Comparison of ENCODE assay signal across 21 cellular contexts in genomic region chr17:73351764-73352163, GRCh38.
"Had no signal": no experiment of that assay in that cellular context is flagged by ENCODE, and none has a peak within 500 bp of the region (broad histone marks: within the 10 kb centered on the region; RNA-seq: fewer than 3 reads in every experiment).

No MANE protein-coding gene starts in this region.

- ATAC-seq: K562 had no signal

- DNase-seq: Kasumi-1, MM.1S, NCI-H1092 treated with DMSO at 0.1 percent for 48 hours, NCI-H1436, NCI-H187, NCI-H2029, NCI-H2081 treated with DMSO at 0.1 percent for 48 hours, NCI-H2171, NCI-H226, NCI-H446, NCI-H510A, NCI-H524 treated with DMSO at 0.1 percent for 48 hours, NCI-H69, NCI-H774, RPMI8226, SHP77 had no signal

- H3K4me2 ChIP-seq: KMS-11 had no signal

- H3K9ac ChIP-seq: KMS-11 had no signal

- FAIRE-seq: HTR-8/SVneo, K562, RCC 7860 had no signal

- H3K4me3 ChIP-seq: K562 had no signal

- H3K27ac ChIP-seq: HL-60, KMS-11 had no signal
